19 cellular contexts compared by ENCODE assay signal in the genomic region with DNA sequence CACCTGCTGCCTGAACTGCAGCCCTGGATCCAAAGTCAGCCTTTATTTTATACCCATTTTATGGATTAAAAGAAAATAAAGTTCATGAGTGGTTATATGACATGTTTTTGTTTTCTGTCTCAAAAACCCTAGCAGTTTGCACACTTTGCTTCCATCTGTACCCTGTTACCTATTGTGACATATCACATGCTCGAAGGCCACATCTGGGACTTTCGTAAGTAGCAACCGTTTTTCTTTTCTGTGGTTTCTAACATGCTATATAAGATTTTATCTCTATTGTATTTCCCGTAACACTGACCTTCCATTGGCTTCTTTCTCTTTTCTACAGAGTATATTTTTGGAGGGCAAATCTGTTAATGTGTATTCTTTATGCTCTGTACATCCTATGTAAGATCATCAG.
DNase-seq lines count a peak whose midpoint lies in the region; ATAC-seq and TF ChIP-seq lines count a peak whose summit lies in the region.
"Had no signal": no experiment of that assay in that cellular context is flagged by ENCODE, and none has a peak within 500 bp of the region (broad histone marks: within the 10 kb centered on the region; RNA-seq: fewer than 3 reads in every experiment).

No MANE protein-coding gene starts in this region.

- BruUV-seq in PC-3 (replicated peaks; lab: Mats Ljungman, UMichigan) = no TSS peak

- no peaks in the 10 kb centered on the region for H3K27me3 Mint-ChIP-seq in stimulated activated naive CD8-positive, alpha-beta T cell treated with anti-CD3 and anti-CD28 coated beads, Interleukin-15, amount 100 ng/mL, for 72 hours
- H3K27me3 Mint-ChIP-seq: T-helper 17 cell had no signal

- peak overlapping the region in 1 of 2 donors; percentile 28 for H3K27ac Mint-ChIP-seq in stimulated activated naive CD8-positive, alpha-beta T cell treated with anti-CD3 and anti-CD28 coated beads, Interleukin-15, amount 100 ng/mL, for 72 hours
- H3K27ac Mint-ChIP-seq: T-helper 17 cell had no signal

- H4K20me1 ChIP-seq in PC-3 (ENCODE audit: low read length) = no peaks in the 10 kb centered on the region
- H4K20me1 ChIP-seq: BLaER1 treated with 17β-estradiol and CSF1 and Interleukin-3, amounts not matched to agents 10 nM and 100 nM had no signal

- peak; percentile 84 for ATAC-seq in stimulated activated naive CD8-positive, alpha-beta T cell treated with anti-CD3 and anti-CD28 coated beads, Interleukin-15, amount 100 ng/mL, for 72 hours
- no peak for ATAC-seq in stimulated activated naive CD8-positive, alpha-beta T cell treated with anti-CD3 and anti-CD28 coated beads, Interleukin-15, Interleukin-2, amounts not matched to agents 100 U/mL and 50 U/mL, for 24 hours
- ATAC-seq in HG02884 (IDR thresholded peaks at IDR 0.05; ENCODE audit: unreplicated experiment) (peak; percentile 58), PC-3 (no peak), GM21447 (IDR thresholded peaks at IDR 0.05; ENCODE audit: unreplicated experiment) (no peak), GM21529 (IDR thresholded peaks at IDR 0.05; ENCODE audit: unreplicated experiment) (no peak)
- ATAC-seq: esophagus mucosa, left ventricle myocardium superior, sciatic nerve, T-helper 17 cell, upper lobe of right lung had no signal

- H2AFZ ChIP-seq in PC-3 (ENCODE audit: low read length) = no peak overlapping the region

- H3K9ac ChIP-seq in PC-3 (ENCODE audit: low read length) = no peak overlapping the region
- H3K9ac ChIP-seq: BLaER1 treated with 17β-estradiol and CSF1 and Interleukin-3, amounts not matched to agents 10 nM and 100 nM had no signal

- no peak overlapping the region for H3K4me2 ChIP-seq in PC-3 (ENCODE audit: low read length)
- H3K4me2 ChIP-seq: BLaER1 treated with 17β-estradiol and CSF1 and Interleukin-3, amounts not matched to agents 10 nM and 100 nM had no signal

- no peak overlapping the region for H3K27ac ChIP-seq in PC-3 (ENCODE audit: low read length)
- H3K27ac ChIP-seq: adrenal gland; BLaER1 treated with 17β-estradiol and CSF1 and Interleukin-3, amounts not matched to agents 10 nM and 100 nM; upper lobe of right lung had no signal

- no peaks in the 10 kb centered on the region for H3K9me3 Mint-ChIP-seq in stimulated activated naive CD8-positive, alpha-beta T cell treated with anti-CD3 and anti-CD28 coated beads, Interleukin-15, amount 100 ng/mL, for 72 hours

- no peaks in the 10 kb centered on the region for H3K36me3 ChIP-seq in PC-3 (ENCODE audit: low read depth, low read length)
- H3K36me3 ChIP-seq: adrenal gland; BLaER1 treated with 17β-estradiol and CSF1 and Interleukin-3, amounts not matched to agents 10 nM and 100 nM; upper lobe of right lung had no signal

- H3K27me3 ChIP-seq in PC-3 (ENCODE audit: low read length) = no peaks in the 10 kb centered on the region
- H3K27me3 ChIP-seq: adrenal gland; BLaER1 treated with 17β-estradiol and CSF1 and Interleukin-3, amounts not matched to agents 10 nM and 100 nM; upper lobe of right lung had no signal

- no peaks in the 10 kb centered on the region for H3K4me1 Mint-ChIP-seq in stimulated activated naive CD8-positive, alpha-beta T cell treated with anti-CD3 and anti-CD28 coated beads, Interleukin-15, amount 100 ng/mL, for 72 hours
- H3K4me1 Mint-ChIP-seq: T-helper 17 cell had no signal

- intact Hi-C loops in PC-3 (cut with micrococcal nuclease) = no loop called here

- no peak for TF ChIP-seq CTCF in PC-3 (conservative IDR thresholded peaks at IDR 0.05; ENCODE audit: low read depth, low read length)

- no peaks in the 10 kb centered on the region for H3F3A ChIP-seq in PC-3 (ENCODE audit: low read length, unreplicated experiment)

- no peaks in the 10 kb centered on the region for H3K4me1 ChIP-seq in PC-3 (ENCODE audit: insufficient read depth, low read length)
- H3K4me1 ChIP-seq: adrenal gland; BLaER1 treated with 17β-estradiol and CSF1 and Interleukin-3, amounts not matched to agents 10 nM and 100 nM; upper lobe of right lung had no signal

- CTCF ChIA-PET in PC-3 (lab: Charles Lee) = no interaction called here

- H3K4me3 ChIP-seq in PC-3 (ENCODE audit: low read length) = no peak overlapping the region
- H3K4me3 ChIP-seq: adrenal gland; BLaER1 treated with 17β-estradiol and CSF1 and Interleukin-3, amounts not matched to agents 10 nM and 100 nM; upper lobe of right lung had no signal

- peak overlapping the region in 1 of 2 donors; percentile 40 for H3K4me3 Mint-ChIP-seq in stimulated activated naive CD8-positive, alpha-beta T cell treated with anti-CD3 and anti-CD28 coated beads, Interleukin-15, amount 100 ng/mL, for 72 hours
- H3K4me3 Mint-ChIP-seq: T-helper 17 cell had no signal

- POLR2A ChIA-PET in PC-3 (lab: Charles Lee; ENCODE audit: unreplicated experiment) = no interaction called here

- H3K79me2 ChIP-seq in PC-3 (ENCODE audit: low read length) = no peaks in the 10 kb centered on the region

- no peaks in the 10 kb centered on the region for H3K9me3 ChIP-seq in PC-3 (ENCODE audit: low read length)
- H3K9me3 ChIP-seq: adrenal gland; BLaER1 treated with 17β-estradiol and CSF1 and Interleukin-3, amounts not matched to agents 10 nM and 100 nM; upper lobe of right lung had no signal

- DNase-seq in stimulated activated naive CD8-positive, alpha-beta T cell treated with anti-CD3 and anti-CD28 coated beads, Interleukin-15, amount 100 ng/mL, for 72 hours = peak in 1 of 2 donors; percentile 8
- DNase-seq in stimulated activated naive CD8-positive, alpha-beta T cell treated with anti-CD3 and anti-CD28 coated beads, Interleukin-15, Interleukin-2, amounts not matched to agents 100 U/mL and 50 U/mL, for 24 hours = no peak
- DNase-seq in NOMO-1 treated with DMSO at 0.1 percent for 48 hours (lab: John Stamatoyannopoulos, UW; ENCODE audit: unreplicated experiment) = peak; percentile 54
- no peak for DNase-seq in PC-3
- no peak for DNase-seq in mucosa of gallbladder (ENCODE audit: low spot score)
- DNase-seq: adrenal gland, H7, left ventricle myocardium superior, NCI-H1105 treated with DMSO at 0.1 percent for 48 hours, NCI-H748 treated with DMSO at 0.1 percent for 48 hours, occipital lobe, T-helper 17 cell, upper lobe of right lung had no signal

- no peaks in the 10 kb centered on the region for H3K9me2 ChIP-seq in PC-3 (replicated peaks; ENCODE audit: low read length)

Comparison
In these comparisons a context has a peak if more than half of its experiments do, and no peak if none do; other contexts are left out.
1. ATAC-seq: peak in stimulated activated naive CD8-positive, alpha-beta T cell treated with anti-CD3 and anti-CD28 coated beads, Interleukin-15, amount 100 ng/mL, for 72 hours (single experiment) and HG02884 (single experiment); none in stimulated activated naive CD8-positive, alpha-beta T cell treated with anti-CD3 and anti-CD28 coated beads, Interleukin-15, Interleukin-2, amounts not matched to agents 100 U/mL and 50 U/mL, for 24 hours (single experiment), PC-3 (single experiment), GM21447 (single experiment) and GM21529 (single experiment).